18 cellular contexts compared by ENCODE assay signal in the genomic region with DNA sequence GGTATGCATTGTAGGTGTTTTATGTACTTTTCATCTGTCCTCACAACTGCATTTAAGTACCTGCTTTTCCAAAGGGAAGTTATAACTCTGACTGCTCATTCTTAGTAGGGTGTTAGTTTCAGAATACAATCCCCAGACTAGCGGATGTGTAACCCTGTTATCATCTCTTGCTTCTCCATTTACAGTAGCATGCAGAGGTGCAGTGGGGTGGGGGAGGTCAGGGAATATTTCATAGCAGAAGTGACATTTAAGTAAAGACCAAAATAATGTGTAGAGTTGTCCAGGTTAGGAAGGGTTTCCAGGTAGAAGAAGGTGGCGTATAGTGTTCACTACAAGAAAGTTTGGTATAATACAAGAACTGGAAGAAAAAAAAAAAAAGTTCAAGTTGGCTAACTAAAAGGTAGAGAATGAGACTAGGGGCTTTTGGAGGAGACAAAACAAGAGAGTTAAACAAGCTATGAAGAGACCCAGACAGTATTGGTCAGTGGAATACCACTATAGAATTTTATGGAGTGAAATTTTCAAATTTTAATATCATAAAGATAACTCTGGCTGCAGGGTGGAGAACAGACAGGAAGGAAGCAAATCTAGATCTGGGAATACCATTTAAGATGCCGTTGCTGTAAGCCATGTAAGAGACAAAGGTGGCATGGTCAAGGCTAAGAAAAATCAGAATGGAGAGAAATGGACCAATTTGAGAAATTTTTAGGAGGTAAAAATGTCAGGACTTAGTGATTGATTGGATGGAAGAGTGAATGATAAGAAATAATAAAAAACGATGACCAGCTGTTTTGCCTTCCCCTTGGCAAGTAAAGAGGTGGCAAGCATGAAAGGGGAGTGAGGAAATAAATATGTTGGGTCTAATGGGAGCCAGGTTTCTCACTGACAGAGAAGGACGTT. TPM values are rescaled to one million over a fixed set of nuclear protein-coding genes. Genes with fewer than 3 reads are reported as not detected.
DNase-seq lines count a peak whose midpoint lies in the region; ATAC-seq, FAIRE-seq and TF ChIP-seq lines count a peak whose summit lies in the region.
"Had no signal": no experiment of that assay in that cellular context is flagged by ENCODE, and none has a peak within 500 bp of the region (broad histone marks: within the 10 kb centered on the region; RNA-seq: fewer than 3 reads in every experiment).

No MANE protein-coding gene starts in this region.

- no peaks in the 10 kb centered on the region for H4K20me1 ChIP-seq in smooth muscle cell (ENCODE audit: low read depth)
- no peaks in the 10 kb centered on the region for H4K20me1 ChIP-seq in OCI-LY7 (ENCODE audit: insufficient read depth, low read length)

- H3K4me2 ChIP-seq in smooth muscle cell (peak overlapping the region; percentile 90), OCI-LY7 (ENCODE audit: low read length) (no peak overlapping the region)

- H3K9me2 ChIP-seq in OCI-LY7 (ENCODE audit: insufficient read depth, low read length) = no peaks in the 10 kb centered on the region

- CTCF ChIA-PET in OCI-LY7 (lab: Charles Lee; ENCODE audit: unreplicated experiment) = no interaction called here

- H3K4me3 ChIP-seq in dorsolateral prefrontal cortex (peak overlapping the region in 8 of 59 donors; percentile 79 to 97 (median 87)), smooth muscle cell (no peak overlapping the region), OCI-LY7 (ENCODE audit: low read depth, low read length, poor library complexity, severe bottlenecking) (no peak overlapping the region)

- peak overlapping the region; percentile 76 for H2AFZ ChIP-seq in smooth muscle cell (ENCODE audit: low read depth)
- no peak overlapping the region; the same call in 1 of the 2 replicates for H2AFZ ChIP-seq in OCI-LY7 (ENCODE audit: low read length)

- no peak for DNase-seq in GM12891 (ENCODE audit: insufficient read length, low spot score)
- peak; percentile 43 for DNase-seq in OCI-M1 (lab: John Stamatoyannopoulos, UW)
- no peak for DNase-seq in dorsolateral prefrontal cortex
- DNase-seq in smooth muscle cell (lab: John Stamatoyannopoulos, UW; ENCODE audit: unreplicated experiment) = no peak
- DNase-seq in NCI-H2171 (lab: John Stamatoyannopoulos, UW) = no peak
- DNase-seq in DMS79 treated with DMSO at 0.1 percent for 48 hours (lab: John Stamatoyannopoulos, UW) = no peak
- no peak for DNase-seq in OCI-LY7 (ENCODE audit: low spot score)
- DNase-seq: CD4-positive, alpha-beta memory T cell; DND-41; GDM1; Kasumi-1; MV-4-11; NCI-H1417 treated with DMSO at 0.1 percent for 48 hours; NCI-H2029; NCI-H510A had no signal

- no peak for ATAC-seq in GM21529 (IDR thresholded peaks at IDR 0.05; ENCODE audit: unreplicated experiment)
- ATAC-seq: HepG2 had no signal

- H3F3A ChIP-seq in smooth muscle cell (ENCODE audit: low read depth) = peaks cover 9% of the 10 kb centered on the region

- no peak for TF ChIP-seq POLR2A in GM12891 (IDR thresholded peaks at IDR 0.05; ENCODE audit: low read depth, low read length)

- no TSS peak for BruUV-seq in OCI-LY7 (replicated peaks; lab: Mats Ljungman, UMichigan)

- POLR2A ChIA-PET in OCI-LY7 (lab: Charles Lee) = interaction anchor here (0.6 to 2.0 kb wide), 8 partner anchors 27 to 761 kb away, joined by 3 to 16 read pairs (median 4); a partner anchor contains a TSS

- peak; percentile 26 for FAIRE-seq in GM12891 (lab: Jason Lieb, UNC)
- FAIRE-seq: H1, HepG2 had no signal

- H3K27me3 ChIP-seq in dorsolateral prefrontal cortex (no peaks in the 10 kb centered on the region), smooth muscle cell (ENCODE audit: low read depth) (no peaks in the 10 kb centered on the region)

- H3K27ac ChIP-seq in dorsolateral prefrontal cortex (peak overlapping the region in 50 of 59 donors; percentile 13 to 100 (median 96)), smooth muscle cell (ENCODE audit: low read depth) (peak overlapping the region; percentile 99), OCI-LY7 (ENCODE audit: low read depth, low read length, poor library complexity, severe bottlenecking) (no peak overlapping the region)

- peaks cover 16% of the 10 kb centered on the region for H3K79me2 ChIP-seq in smooth muscle cell (ENCODE audit: low read depth)
- peaks cover 11% of the 10 kb centered on the region; the same call in 1 of the 2 replicates for H3K79me2 ChIP-seq in OCI-LY7 (ENCODE audit: insufficient read depth, low read depth, low read length)

- H3K9ac ChIP-seq in smooth muscle cell (ENCODE audit: low read depth) = no peak overlapping the region

- H3K4me1 ChIP-seq in smooth muscle cell (ENCODE audit: low read depth) = peaks cover 9% of the 10 kb centered on the region
- peaks cover 27% of the 10 kb centered on the region for H3K4me1 ChIP-seq in OCI-LY7 (ENCODE audit: insufficient read depth, low read length, poor library complexity, severe bottlenecking)

- intact Hi-C loops in dorsolateral prefrontal cortex (cut with DNase I) (loop anchor here in 1 of 2 donors (5.0 to 10.0 kb wide), 3 partner anchors 438 to 793 kb away; no protein-coding TSS in a partner anchor), OCI-LY7 (cut with micrococcal nuclease; ENCODE audit: unreplicated experiment) (loop anchor here (5.0 to 10.0 kb wide), 2 partner anchors 447 to 1545 kb away; a partner anchor contains a TSS)

- H3K9me3 ChIP-seq in smooth muscle cell (replicated peaks; ENCODE audit: low read depth) (no peaks in the 10 kb centered on the region), OCI-LY7 (ENCODE audit: low read length) (no peaks in the 10 kb centered on the region)

- no peaks in the 10 kb centered on the region for H3K36me3 ChIP-seq in smooth muscle cell (ENCODE audit: low read depth)
- no peaks in the 10 kb centered on the region for H3K36me3 ChIP-seq in OCI-LY7 (ENCODE audit: insufficient read depth, low read length)

- WGBS in smooth muscle cell (ENCODE audit: low lambda C conversion rate) = 89% methylated on average over 5 of the region's 5 CpGs

- TF ChIP-seq CTCF in dorsolateral prefrontal cortex (IDR thresholded peaks at IDR 0.05 in 54 of 56, conservative IDR thresholded peaks at IDR 0.05 in 2 of 56; ENCODE audit: low read depth in 1 of 56, partially characterized antibody in 56 of 56) (no peak), smooth muscle cell (IDR thresholded peaks at IDR 0.05; ENCODE audit: borderline replicate concordance, insufficient read depth, poor library complexity, severe bottlenecking) (no peak), OCI-LY7 (conservative IDR thresholded peaks at IDR 0.05; ENCODE audit: low read length) (no peak)

TF ChIP-seq in GM12891, 5 proteins besides CTCF, POLR2A, EP300 and RAD21:
- no peak for TF ChIP-seq POU2F2 (IDR thresholded peaks at IDR 0.05; ENCODE audit: low read depth, low read length)
- no peak for TF ChIP-seq PAX5 (IDR thresholded peaks at IDR 0.05; ENCODE audit: insufficient read depth, low read length, severe bottlenecking)
- TF ChIP-seq SPI1 (IDR thresholded peaks at IDR 0.05; ENCODE audit: low read depth, low read length) = no peak
- TF ChIP-seq TAF1 (IDR thresholded peaks at IDR 0.05; ENCODE audit: low read depth, low read length) = no peak
- no peak for TF ChIP-seq POLR2AphosphoS5 (IDR thresholded peaks at IDR 0.05; ENCODE audit: low read depth, low read length)

RNA-seq across cellular contexts. Expression of a gene that starts 2.2 kb away (rescaled TPM):
- polyA plus RNA-seq in GM12891 (2012; ENCODE audit: low read depth, missing spikeins) = 3.4 TPM
- total RNA-seq in dorsolateral prefrontal cortex (100 to 1,000 TPM in 109 of 120 experiments, 10 to 100 TPM in 11; 83.5 to 252 (median 142) TPM), smooth muscle cell (16.0 and 23.3 TPM in 2 replicates), OCI-LY7 (2022) (33.9 and 34.8 TPM in 2 replicates)
- 18.8 and 28.0 TPM in 2 replicates for polyA plus RNA-seq in smooth muscle cell
- 21.4 and 25.3 TPM in 2 replicates for total RNA-seq in OCI-LY7 (2014; rRNA removed; shearing (Covaris generic))
